ENCODE assay signal across 23 cellular contexts in the genomic region with DNA sequence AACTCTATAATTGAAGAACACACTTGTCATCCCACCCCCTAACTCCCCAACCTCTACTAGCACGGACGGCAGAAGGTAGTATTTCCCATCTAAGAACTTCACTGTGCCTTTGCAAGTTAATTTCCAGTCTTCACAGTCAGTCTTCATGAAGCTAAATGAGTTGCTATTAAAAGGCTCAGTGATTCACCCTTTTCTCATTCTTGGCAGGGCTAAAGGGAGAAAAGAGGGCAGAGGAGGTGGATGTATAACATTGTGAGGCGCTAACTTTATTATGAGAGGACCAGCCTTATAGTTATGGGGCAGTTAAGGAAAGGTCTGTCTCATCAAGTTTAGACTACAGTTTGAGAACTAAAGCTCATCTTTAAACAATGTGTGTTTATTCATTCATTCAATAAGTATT.
A peak's percentile ranks its signal among the peaks of the same experiment; 100 is the strongest.
DNase-seq lines count a peak whose midpoint lies in the region; ATAC-seq and TF ChIP-seq lines count a peak whose summit lies in the region.
"Had no signal": no experiment of that assay in that cellular context is flagged by ENCODE, and none has a peak within 500 bp of the region (broad histone marks: within the 10 kb centered on the region; RNA-seq: fewer than 3 reads in every experiment).

No MANE protein-coding gene starts in this region.

- H3K27me3 ChIP-seq in esophagus squamous epithelium (no peaks in the 10 kb centered on the region), osteoblast (ENCODE audit: insufficient read depth, low read length) (no peaks in the 10 kb centered on the region)
- H3K27me3 ChIP-seq: Peyer's patch, SJCRH30 had no signal

- H3K36me3 Mint-ChIP-seq in HFFc6 (ENCODE audit: low read depth) (no peaks in the 10 kb centered on the region), progenitor cell of endocrine pancreas (ENCODE audit: insufficient read depth) (peaks cover 23% of the 10 kb centered on the region)
- H3K36me3 Mint-ChIP-seq: CD4-positive, alpha-beta memory T cell; IgD-negative memory B cell had no signal

- H3K4me2 ChIP-seq in osteoblast (ENCODE audit: insufficient read depth, low read length) = no peak overlapping the region
- H3K4me2 ChIP-seq: BLaER1 had no signal

- no peak overlapping the region for H3K27ac ChIP-seq in esophagus squamous epithelium
- no peak overlapping the region for H3K27ac ChIP-seq in osteoblast (ENCODE audit: low read depth, low read length)
- H3K27ac ChIP-seq: BLaER1, Peyer's patch, SJCRH30 had no signal

- no peaks in the 10 kb centered on the region for H4K20me1 ChIP-seq in osteoblast (ENCODE audit: insufficient read depth, low read length)
- H4K20me1 ChIP-seq: BLaER1 had no signal

- intact Hi-C loops in esophagus squamous epithelium (cut with DNase I) = no loop called here

- DNase-seq in EH (ENCODE audit: low read depth) (peak; percentile 53), HFFc6 (no peak), astrocyte of the spinal cord (ENCODE audit: low read depth, low spot score) (peak; percentile 30), progenitor cell of endocrine pancreas (ENCODE audit: low spot score, unreplicated experiment) (no peak), esophagus squamous epithelium (lab: John Stamatoyannopoulos, UW) (no peak), osteoblast (ENCODE audit: insufficient read length, low spot score, missing footprints) (no peak)
- DNase-seq: Caco-2; CD4-positive, alpha-beta memory T cell; DMS 273 treated with DMSO at 0.1 percent for 48 hours; DMS79 treated with DMSO at 0.1 percent for 48 hours; MV-4-11; NCI-H1105 treated with DMSO at 0.1 percent for 48 hours; NCI-H2081; NCI-H2171; NCI-H345; NCI-H524; NCI-H82; Peyer's patch; SJCRH30 had no signal

- H3K27ac Mint-ChIP-seq in HFFc6 (peak overlapping the region; percentile 60), progenitor cell of endocrine pancreas (peak overlapping the region; percentile 54)
- H3K27ac Mint-ChIP-seq: CD4-positive, alpha-beta memory T cell; IgD-negative memory B cell had no signal

- peaks cover 48% of the 10 kb centered on the region for H3K4me1 Mint-ChIP-seq in HFFc6 (ENCODE audit: low read depth)
- H3K4me1 Mint-ChIP-seq in progenitor cell of endocrine pancreas (ENCODE audit: low read depth) = peaks cover 2% of the 10 kb centered on the region

- H3K27me3 Mint-ChIP-seq in HFFc6 (ENCODE audit: insufficient read depth) (no peaks in the 10 kb centered on the region), progenitor cell of endocrine pancreas (no peaks in the 10 kb centered on the region)
- H3K27me3 Mint-ChIP-seq: CD4-positive, alpha-beta memory T cell had no signal

- TF ChIP-seq POLR2A in esophagus squamous epithelium (IDR thresholded peaks at IDR 0.05) (no peak), GM18505 (IDR thresholded peaks at IDR 0.05; ENCODE audit: borderline replicate concordance, extremely low read depth, insufficient read depth, insufficient read length) (no peak)

- no peak overlapping the region for H2AFZ ChIP-seq in osteoblast (ENCODE audit: low read length)

- no peaks in the 10 kb centered on the region for H3K79me2 ChIP-seq in osteoblast (ENCODE audit: insufficient read depth, low read length)

- H3K9me3 ChIP-seq in esophagus squamous epithelium (no peaks in the 10 kb centered on the region), osteoblast (ENCODE audit: low read depth, low read length) (no peaks in the 10 kb centered on the region)
- H3K9me3 ChIP-seq: BLaER1, Caco-2, Peyer's patch, SJCRH30 had no signal

- ATAC-seq in GM18505 (IDR thresholded peaks at IDR 0.05; ENCODE audit: unreplicated experiment) (no peak), HG03280 (IDR thresholded peaks at IDR 0.05; ENCODE audit: unreplicated experiment) (no peak)

- H3K4me3 ChIP-seq in astrocyte of the spinal cord (ENCODE audit: low read depth, low read length) = no peak overlapping the region
- H3K4me3 ChIP-seq in esophagus squamous epithelium = no peak overlapping the region
- H3K4me3 ChIP-seq in osteoblast (ENCODE audit: insufficient read depth, low read length) = no peak overlapping the region
- H3K4me3 ChIP-seq: BLaER1, Peyer's patch, SJCRH30 had no signal

- H3K9me3 Mint-ChIP-seq in HFFc6 (no peaks in the 10 kb centered on the region), progenitor cell of endocrine pancreas (ENCODE audit: low read depth) (peaks cover 11% of the 10 kb centered on the region)

- H3K4me3 Mint-ChIP-seq in HFFc6 = no peak overlapping the region
- no peak overlapping the region for H3K4me3 Mint-ChIP-seq in progenitor cell of endocrine pancreas (ENCODE audit: low read depth)
- H3K4me3 Mint-ChIP-seq: CD4-positive, alpha-beta memory T cell had no signal

- in situ Hi-C loops in astrocyte of the spinal cord (cut with HindIII; ENCODE audit: low sequenced_read_pairs) = no loop called here

- H3K4me1 ChIP-seq in esophagus squamous epithelium (peaks cover 0 to 3% (median 0%) of the 10 kb centered on the region in 3 donors), osteoblast (ENCODE audit: insufficient read depth, low read length) (peaks cover 9% of the 10 kb centered on the region)
- H3K4me1 ChIP-seq: BLaER1, Caco-2, Peyer's patch, SJCRH30 had no signal

- 63 to 89% methylated on average over 3 of the region's 3 CpGs for WGBS in esophagus squamous epithelium, 2 donors

- TF ChIP-seq CTCF in HFFc6 (IDR thresholded peaks at IDR 0.05) (no peak), astrocyte of the spinal cord (IDR thresholded peaks at IDR 0.05; ENCODE audit: low read depth, low read length) (no peak), progenitor cell of endocrine pancreas (IDR thresholded peaks at IDR 0.05; ENCODE audit: unreplicated experiment) (no peak), esophagus squamous epithelium (IDR thresholded peaks at IDR 0.05) (no peak), osteoblast (IDR thresholded peaks at IDR 0.05; ENCODE audit: extremely low read depth, low read depth, low read length) (no peak)

- H3K36me3 ChIP-seq in esophagus squamous epithelium (no peaks in the 10 kb centered on the region), osteoblast (ENCODE audit: insufficient read depth, low read length) (no peaks in the 10 kb centered on the region)
- H3K36me3 ChIP-seq: BLaER1, Peyer's patch, SJCRH30 had no signal

Comparison
In these comparisons a context has a peak if more than half of its experiments do, and no peak if none do; other contexts are left out.
1. DNase-seq: peak in EH (single experiment) and astrocyte of the spinal cord (single experiment); none in HFFc6 (single experiment), progenitor cell of endocrine pancreas (single experiment), esophagus squamous epithelium (single experiment) and osteoblast (single experiment).